In the genomic region with DNA sequence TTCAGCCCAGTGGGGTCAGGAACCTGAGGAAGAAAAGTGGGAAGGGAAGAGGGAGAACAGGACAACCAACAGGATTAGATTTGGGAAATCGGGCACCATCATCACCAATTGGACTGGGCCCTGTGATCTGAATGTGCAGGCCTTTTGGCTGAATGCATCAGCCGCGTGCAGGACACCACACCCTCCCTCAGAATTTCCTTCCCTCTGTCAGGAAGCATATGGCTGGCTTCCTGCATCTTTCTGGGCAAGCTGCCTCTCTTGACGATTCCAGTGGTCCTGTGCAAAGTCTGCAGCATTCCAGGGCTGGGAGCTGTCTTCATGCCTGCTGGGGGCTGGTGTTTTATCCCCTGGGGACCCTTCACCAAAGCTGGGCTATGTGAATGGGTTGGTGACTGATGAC, we compare ENCODE assay signal across 33 cellular contexts. TPM values are rescaled to one million over a fixed set of nuclear protein-coding genes. Genes with fewer than 3 reads are reported as not detected.
"Had no signal": no experiment of that assay in that cellular context is flagged by ENCODE, and none has a peak within 500 bp of the region (broad histone marks: within the 10 kb centered on the region; RNA-seq: fewer than 3 reads in every experiment).

No MANE protein-coding gene starts in this region.

- H2AFZ ChIP-seq: hepatocyte had no signal

- H3K36me3 ChIP-seq: ascending aorta, breast epithelium, cardiac muscle cell, colonic mucosa, esophagus muscularis mucosa, gastroesophageal sphincter, heart right ventricle had no signal

- ATAC-seq: activated CD4-positive, alpha-beta T cell treated with anti-CD3 and anti-CD28 coated beads for 36 hours; activated naive CD4-positive, alpha-beta T cell treated with anti-CD3 and anti-CD28 coated beads, Interleukin-2, amount 50 U/mL, for 72 hours; activated T-cell treated with anti-CD3 and anti-CD28 coated beads, Interleukin-2, amount 50 U/mL, for 72 hours; gastroesophageal sphincter had no signal

- H3K27ac ChIP-seq: ascending aorta, breast epithelium, cardiac muscle cell, colonic mucosa, dorsolateral prefrontal cortex, esophagus muscularis mucosa, gastroesophageal sphincter, heart right ventricle, hepatocyte had no signal

- DNase-seq: activated CD4-positive, alpha-beta memory T cell treated with anti-CD3 and anti-CD28 coated beads, Interleukin-2, amount 10 ng/mL, durations not matched to agents 7 days and 5 days; activated CD4-positive, alpha-beta T cell treated with anti-CD3 and anti-CD28 coated beads for 36 hours; activated CD4-positive, alpha-beta T cell treated with anti-CD3 and anti-CD28 coated beads, Interleukin-2, amount 10 ng/mL, durations not matched to agents 24 days and 14 days; activated CD4-positive, CD25-positive, alpha-beta regulatory T cell; activated CD4-positive, CD25-positive, alpha-beta regulatory T cell treated with anti-CD3 and anti-CD28 coated beads, Interleukin-2, amount 50 U/mL, for 72 hours; activated CD8-positive, alpha-beta memory T cell treated with anti-CD3 and anti-CD28 coated beads, Interleukin-2, amount 50 U/mL, for 48 hours; activated gamma-delta T cell; activated naive CD4-positive, alpha-beta T cell; activated naive CD4-positive, alpha-beta T cell treated with anti-CD3 and anti-CD28 coated beads, Interleukin-2, amount 10 ng/mL, durations not matched to agents 7 days and 5 days; activated naive CD8-positive, alpha-beta T cell treated with anti-CD3 and anti-CD28 coated beads, Interleukin-2, amount 10 ng/mL, durations not matched to agents 7 days and 5 days; activated T-cell treated with anti-CD3 and anti-CD28 coated beads for 4 hours; activated T-cell treated with anti-CD3 and anti-CD28 coated beads, Interleukin-2, amount 50 U/mL, for 24 hours; activated T-cell treated with anti-CD3 and anti-CD28 coated beads, Interleukin-2, amount 50 U/mL, for 72 hours; central memory CD4-positive, alpha-beta T cell; cerebellar nuclear complex; colonic mucosa; dorsolateral prefrontal cortex; effector memory CD4-positive, alpha-beta T cell; endodermal cell; erythroblast; foreskin melanocyte; heart right ventricle; T-helper 2 cell had no signal

- H3K9me3 ChIP-seq: ascending aorta, breast epithelium, colonic mucosa, esophagus muscularis mucosa, gastroesophageal sphincter, heart right ventricle had no signal

- H3K4me2 ChIP-seq: hepatocyte had no signal

- H3K4me1 ChIP-seq: ascending aorta, breast epithelium, colonic mucosa, esophagus muscularis mucosa, gastroesophageal sphincter, heart right ventricle had no signal

- H3K4me3 ChIP-seq: ascending aorta, breast epithelium, cardiac muscle cell, colonic mucosa, dorsolateral prefrontal cortex, esophagus muscularis mucosa, gastroesophageal sphincter, heart right ventricle, hepatocyte had no signal

- H3K79me2 ChIP-seq: hepatocyte had no signal

- H3K27me3 ChIP-seq: ascending aorta, breast epithelium, cardiac muscle cell, colonic mucosa, esophagus muscularis mucosa, gastroesophageal sphincter, hepatocyte had no signal

RNA-seq across cellular contexts. Expression of gene MAGEA4, which starts 16.4 kb away (rescaled TPM):
- total RNA-seq: activated CD4-positive, alpha-beta memory T cell treated with anti-CD3 and anti-CD28 coated beads, Interleukin-2, amount 10 ng/mL, durations not matched to agents 7 days and 5 days; activated CD4-positive, alpha-beta T cell treated with anti-CD3 and anti-CD28 coated beads for 36 hours; activated CD4-positive, alpha-beta T cell treated with anti-CD3 and anti-CD28 coated beads, Interleukin-2, amount 10 ng/mL, durations not matched to agents 24 days and 14 days; activated naive CD4-positive, alpha-beta T cell treated with anti-CD3 and anti-CD28 coated beads, Interleukin-2, amount 50 U/mL, for 72 hours; activated naive CD8-positive, alpha-beta T cell treated with anti-CD3 and anti-CD28 coated beads, Interleukin-2, amount 10 ng/mL, durations not matched to agents 7 days and 5 days; activated T-cell treated with anti-CD3 and anti-CD28 coated beads, Interleukin-2, amount 50 U/mL, for 72 hours; ascending aorta; breast epithelium; cardiac muscle cell; colonic mucosa; dorsolateral prefrontal cortex; endodermal cell; esophagus muscularis mucosa; fibroblast of lung; gastroesophageal sphincter; glomerular endothelial cell; heart right ventricle; hepatocyte; T-helper 1 cell treated with Interleukin-12 subunit alpha and Interleukin-12 subunit beta and Interleukin-4 antibody, amounts not matched to agents 30 ng/mL and 1 ng/mL, for 36 hours had no signal
- polyA plus RNA-seq: cardiac muscle cell, fibroblast of lung, heart right ventricle, hepatocyte had no signal

RNA-seq across cellular contexts. Expression of gene GABRE, which starts 45.3 kb away (rescaled TPM):
- total RNA-seq: activated CD4-positive, alpha-beta memory T cell treated with anti-CD3 and anti-CD28 coated beads, Interleukin-2, amount 10 ng/mL, durations not matched to agents 7 days and 5 days; activated CD4-positive, alpha-beta T cell treated with anti-CD3 and anti-CD28 coated beads for 36 hours; activated CD4-positive, alpha-beta T cell treated with anti-CD3 and anti-CD28 coated beads, Interleukin-2, amount 10 ng/mL, durations not matched to agents 24 days and 14 days; activated naive CD4-positive, alpha-beta T cell treated with anti-CD3 and anti-CD28 coated beads, Interleukin-2, amount 50 U/mL, for 72 hours; activated naive CD8-positive, alpha-beta T cell treated with anti-CD3 and anti-CD28 coated beads, Interleukin-2, amount 10 ng/mL, durations not matched to agents 7 days and 5 days; activated T-cell treated with anti-CD3 and anti-CD28 coated beads, Interleukin-2, amount 50 U/mL, for 72 hours; T-helper 1 cell treated with Interleukin-12 subunit alpha and Interleukin-12 subunit beta and Interleukin-4 antibody, amounts not matched to agents 30 ng/mL and 1 ng/mL, for 36 hours had no signal
